9 cellular contexts compared by ENCODE assay signal in the genomic region with DNA sequence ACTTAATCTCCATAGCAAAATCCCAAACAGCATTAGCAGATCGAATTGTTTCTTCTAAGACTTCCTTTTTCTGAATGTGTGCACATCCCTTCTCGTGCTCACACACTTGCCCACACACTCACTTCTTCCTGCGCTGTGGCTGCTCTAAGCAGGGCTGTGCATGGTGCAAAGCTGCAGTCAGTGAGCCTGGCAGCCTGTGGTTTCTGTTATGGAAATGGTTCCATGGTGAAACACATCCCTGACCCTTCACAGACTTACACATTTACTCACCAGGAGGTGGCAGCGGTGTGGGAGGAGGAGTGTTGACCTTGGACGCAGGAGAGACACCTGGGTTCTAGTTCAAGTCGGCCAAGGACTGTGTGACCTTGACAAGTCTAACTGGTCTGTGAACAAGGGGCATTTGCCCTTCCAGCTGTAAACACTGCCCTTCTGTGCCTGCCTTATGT. TPM values are rescaled to one million over a fixed set of nuclear protein-coding genes. Genes with fewer than 3 reads are reported as not detected.
DNase-seq lines count a peak whose midpoint lies in the region; ATAC-seq and TF ChIP-seq lines count a peak whose summit lies in the region.
"Had no signal": no experiment of that assay in that cellular context is flagged by ENCODE, and none has a peak within 500 bp of the region (broad histone marks: within the 10 kb centered on the region; RNA-seq: fewer than 3 reads in every experiment).

No MANE protein-coding gene starts in this region.

- H3K27ac ChIP-seq in Panc1 (ENCODE audit: low read length), result no peak overlapping the region
- H3K27ac ChIP-seq in endodermal cell (ENCODE audit: low read depth, low read length), result no peak overlapping the region
- peak overlapping the region; percentile 48 for H3K27ac ChIP-seq in parathyroid adenoma
- no peak overlapping the region for H3K27ac ChIP-seq in vagina

- peak; percentile 86 for DNase-seq in CD1c-positive myeloid dendritic cell (ENCODE audit: extremely low spot score)
- no peak for DNase-seq in Panc1 (ENCODE audit: low read depth, low spot score)
- DNase-seq in endodermal cell, result peak; percentile 72
- DNase-seq in vagina (ENCODE audit: extremely low spot score in 2 of 2), result no peak

- H3K9me3 Mint-ChIP-seq in endodermal cell, result no peaks in the 10 kb centered on the region

- 84 to 90% methylated on average over 3 to 6 of the region's 6 CpGs for WGBS in endodermal cell (ENCODE audit: insufficient coverage in 1 of 2, insufficient read length in 1 of 2), 2 experiments

- no TSS peak for BruUV-seq in Panc1 (replicated peaks; lab: Mats Ljungman, UMichigan)

- H3K9me3 ChIP-seq in Panc1 (ENCODE audit: control insufficient read depth, insufficient read depth, low read depth, low read length), result no peaks in the 10 kb centered on the region
- H3K9me3 ChIP-seq in endodermal cell (ENCODE audit: control insufficient read depth, low read length), result no peaks in the 10 kb centered on the region
- no peaks in the 10 kb centered on the region for H3K9me3 ChIP-seq in parathyroid adenoma (ENCODE audit: control insufficient read depth, low read length)
- no peaks in the 10 kb centered on the region for H3K9me3 ChIP-seq in vagina

- H3K79me2 ChIP-seq in parathyroid adenoma, result no peaks in the 10 kb centered on the region

- H3K4me1 Mint-ChIP-seq in endodermal cell, result peaks cover 28% of the 10 kb centered on the region

- H3K27ac Mint-ChIP-seq in endodermal cell, result no peak overlapping the region

- H3K4me3 ChIP-seq in Panc1 (ENCODE audit: low read depth in 2 of 2, low read length in 2 of 2) (no peak overlapping the region), endodermal cell (ENCODE audit: low read length) (no peak overlapping the region), parathyroid adenoma (ENCODE audit: low read depth, low read length) (no peak overlapping the region), vagina (no peak overlapping the region)
- H3K4me3 ChIP-seq: lung had no signal

- CTCF ChIA-PET in Panc1 (lab: Charles Lee), result no interaction called here

- H3K9ac ChIP-seq in endodermal cell (ENCODE audit: extremely low read depth, low read length, poor library complexity, severe bottlenecking) (no peak overlapping the region), parathyroid adenoma (no peak overlapping the region)

- intact Hi-C loops in Panc1 (cut with micrococcal nuclease; ENCODE audit: unreplicated experiment), result loop anchor here (5.0 kb wide), 3 partner anchors 118 to 403 kb away; no protein-coding TSS in a partner anchor
- intact Hi-C loops in vagina (cut with DNase I), result no loop called here

- peaks cover 4% of the 10 kb centered on the region for H3K36me3 Mint-ChIP-seq in endodermal cell (ENCODE audit: low read depth)

- in situ Hi-C loops in Panc1 (cut with HindIII; ENCODE audit: low pct_unique_long_range_greater_than_20kb, low sequenced_read_pairs), result no loop called here

- no peak overlapping the region for H3K4me2 ChIP-seq in parathyroid adenoma (ENCODE audit: low read length)

- H3K4me1 ChIP-seq in Panc1 (ENCODE audit: control insufficient read depth, insufficient read depth, low read length) (peaks cover 10% of the 10 kb centered on the region), endodermal cell (ENCODE audit: control insufficient read depth, insufficient read depth, low read length) (no peaks in the 10 kb centered on the region), parathyroid adenoma (peaks cover 28% of the 10 kb centered on the region), vagina (peaks cover 23% of the 10 kb centered on the region)

- peak; percentile 25 for TF ChIP-seq CTCF in Panc1 (IDR thresholded peaks at IDR 0.05)
- peak; percentile 56 for TF ChIP-seq CTCF in endodermal cell (conservative IDR thresholded peaks at IDR 0.05)
- TF ChIP-seq CTCF in parathyroid adenoma (IDR thresholded peaks at IDR 0.05), result no peak
- no peak for TF ChIP-seq CTCF in vagina (IDR thresholded peaks at IDR 0.05)

- no peaks in the 10 kb centered on the region for H3K27me3 Mint-ChIP-seq in endodermal cell (ENCODE audit: insufficient read depth)

- peak overlapping the region; percentile 62 for H2AFZ ChIP-seq in parathyroid adenoma

- no peak for TF ChIP-seq POLR2A in vagina (IDR thresholded peaks at IDR 0.05)

- no peak overlapping the region for H3K4me3 Mint-ChIP-seq in endodermal cell

- ATAC-seq in GM19397 (IDR thresholded peaks at IDR 0.05; ENCODE audit: unreplicated experiment) (peak; percentile 38), Panc1 (peak; percentile 79), HG02884 (IDR thresholded peaks at IDR 0.05; ENCODE audit: unreplicated experiment) (no peak), GM19324 (IDR thresholded peaks at IDR 0.05; ENCODE audit: low FRiP score, unreplicated experiment) (no peak)

- POLR2A ChIA-PET in Panc1 (lab: Charles Lee), result interaction anchor here (0.5 kb wide), 1 partner anchor 306 kb away, joined by 3 read pairs; no protein-coding TSS in a partner anchor

- peaks cover 2% of the 10 kb centered on the region; the same call in 1 of the 2 replicates for H3K27me3 ChIP-seq in Panc1 (ENCODE audit: control insufficient read depth, insufficient read depth, low read length)
- no peaks in the 10 kb centered on the region for H3K27me3 ChIP-seq in endodermal cell (ENCODE audit: control insufficient read depth, insufficient read depth, low read length, poor library complexity, severe bottlenecking)
- H3K27me3 ChIP-seq in parathyroid adenoma (ENCODE audit: control insufficient read depth, insufficient read depth, low read length), result no peaks in the 10 kb centered on the region
- H3K27me3 ChIP-seq in vagina, result no peaks in the 10 kb centered on the region

- H3K36me3 ChIP-seq in Panc1 (ENCODE audit: control insufficient read depth, insufficient read depth, low read length), result no peaks in the 10 kb centered on the region
- no peaks in the 10 kb centered on the region for H3K36me3 ChIP-seq in endodermal cell (ENCODE audit: control insufficient read depth, insufficient read depth, low read length)
- H3K36me3 ChIP-seq in parathyroid adenoma (ENCODE audit: control insufficient read depth, insufficient read depth, low read length), result no peaks in the 10 kb centered on the region
- H3K36me3 ChIP-seq in vagina, result no peaks in the 10 kb centered on the region

RNA-seq across cellular contexts. Expression of a gene that starts 24.9 kb away (rescaled TPM):
- total RNA-seq in Panc1 (2021; ENCODE audit: unreplicated experiment), result 1.2 TPM
- 1.6 TPM for polyA plus RNA-seq in Panc1 (2012; ENCODE audit: insufficient read length)
- total RNA-seq in endodermal cell, result 10 to 100 TPM; 11.2 to 12.1 TPM
- 11.9 TPM for polyA plus RNA-seq in endodermal cell (2013, experiment 1 of 2)
- 10.0 TPM for polyA plus RNA-seq in endodermal cell (2013, experiment 2 of 2)
- 44.2 TPM for total RNA-seq in vagina

Comparison
In these comparisons a context has a peak if more than half of its experiments do, and no peak if none do; other contexts are left out.
1. DNase-seq: peak in CD1c-positive myeloid dendritic cell (single experiment) and endodermal cell (single experiment); none in Panc1 (single experiment) and vagina (0 of 2).
2. ATAC-seq: peak in GM19397 (single experiment) and Panc1 (single experiment); none in HG02884 (single experiment) and GM19324 (single experiment).
3. CTCF ChIP-seq: peak in Panc1 (single experiment) and endodermal cell (single experiment); none in parathyroid adenoma (single experiment) and vagina (0 of 3).